Comparison of ENCODE assay signal across 1 cellular context in the genomic region with DNA sequence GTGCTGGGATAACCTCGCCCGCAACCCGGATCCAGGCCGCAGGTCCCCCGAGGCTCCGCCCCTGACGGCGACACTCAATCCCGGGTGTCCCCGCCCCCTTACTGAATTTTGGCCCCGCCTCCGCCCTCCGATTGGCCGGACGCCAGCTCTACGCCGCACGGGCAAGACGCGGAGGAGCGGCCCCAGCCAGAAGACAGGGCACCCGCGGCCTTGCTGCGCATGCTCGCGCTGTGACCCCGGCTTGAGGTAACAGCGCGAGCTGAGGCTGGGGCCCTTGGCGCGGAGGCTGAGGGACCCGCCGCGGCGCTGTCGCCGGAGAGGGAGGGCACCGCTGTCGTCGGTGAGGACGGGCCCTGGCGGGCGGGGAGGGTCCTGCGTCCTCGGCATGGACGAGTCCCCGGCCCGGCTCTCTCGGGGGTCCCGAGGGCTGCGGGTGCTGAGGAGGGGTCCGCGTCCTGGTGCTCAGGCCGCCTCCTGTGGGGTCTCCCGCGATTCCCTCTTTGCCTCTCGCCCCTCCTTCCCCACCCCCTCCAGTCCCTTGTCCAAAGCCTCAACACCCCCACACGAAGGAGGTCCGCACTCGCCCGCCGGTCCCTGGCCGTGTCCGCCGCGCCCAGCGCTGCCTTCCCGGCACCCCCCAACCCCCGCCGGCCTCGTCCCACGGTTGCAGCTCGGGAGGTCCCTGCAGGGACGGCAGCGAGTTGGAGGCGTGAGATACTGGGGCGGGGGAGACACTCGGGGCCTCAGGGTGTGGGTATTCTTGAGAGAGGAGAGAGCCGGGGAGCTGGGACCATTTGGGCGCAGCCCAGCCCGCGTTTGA.
A peak's percentile ranks its signal among the peaks of the same experiment; 100 is the strongest.
TF ChIP-seq lines count a peak whose summit lies in the region.

Gene FLYWCH2 (plus strand): TSS at position 189 of the 820 bp plus-strand sequence. CDS start 13,235 bp downstream, outside the sequence.

TF ChIP-seq in GM12878, 131 proteins besides CTCF, POLR2A, EP300 and RAD21 (continued from another document):
- TF ChIP-seq, protein P1, sequence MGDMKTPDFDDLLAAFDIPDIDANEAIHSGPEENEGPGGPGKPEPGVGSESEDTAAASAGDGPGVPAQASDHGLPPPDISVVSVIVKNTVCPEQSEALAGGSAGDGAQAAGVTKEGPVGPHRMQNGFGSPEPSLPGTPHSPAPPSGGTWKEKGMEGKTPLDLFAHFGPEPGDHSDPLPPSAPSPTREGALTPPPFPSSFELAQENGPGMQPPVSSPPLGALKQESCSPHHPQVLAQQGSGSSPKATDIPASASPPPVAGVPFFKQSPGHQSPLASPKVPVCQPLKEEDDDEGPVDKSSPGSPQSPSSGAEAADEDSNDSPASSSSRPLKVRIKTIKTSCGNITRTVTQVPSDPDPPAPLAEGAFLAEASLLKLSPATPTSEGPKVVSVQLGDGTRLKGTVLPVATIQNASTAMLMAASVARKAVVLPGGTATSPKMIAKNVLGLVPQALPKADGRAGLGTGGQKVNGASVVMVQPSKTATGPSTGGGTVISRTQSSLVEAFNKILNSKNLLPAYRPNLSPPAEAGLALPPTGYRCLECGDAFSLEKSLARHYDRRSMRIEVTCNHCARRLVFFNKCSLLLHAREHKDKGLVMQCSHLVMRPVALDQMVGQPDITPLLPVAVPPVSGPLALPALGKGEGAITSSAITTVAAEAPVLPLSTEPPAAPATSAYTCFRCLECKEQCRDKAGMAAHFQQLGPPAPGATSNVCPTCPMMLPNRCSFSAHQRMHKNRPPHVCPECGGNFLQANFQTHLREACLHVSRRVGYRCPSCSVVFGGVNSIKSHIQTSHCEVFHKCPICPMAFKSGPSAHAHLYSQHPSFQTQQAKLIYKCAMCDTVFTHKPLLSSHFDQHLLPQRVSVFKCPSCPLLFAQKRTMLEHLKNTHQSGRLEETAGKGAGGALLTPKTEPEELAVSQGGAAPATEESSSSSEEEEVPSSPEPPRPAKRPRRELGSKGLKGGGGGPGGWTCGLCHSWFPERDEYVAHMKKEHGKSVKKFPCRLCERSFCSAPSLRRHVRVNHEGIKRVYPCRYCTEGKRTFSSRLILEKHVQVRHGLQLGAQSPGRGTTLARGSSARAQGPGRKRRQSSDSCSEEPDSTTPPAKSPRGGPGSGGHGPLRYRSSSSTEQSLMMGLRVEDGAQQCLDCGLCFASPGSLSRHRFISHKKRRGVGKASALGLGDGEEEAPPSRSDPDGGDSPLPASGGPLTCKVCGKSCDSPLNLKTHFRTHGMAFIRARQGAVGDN (IDR thresholded peaks at IDR 0.05) = peak; percentile 75; the same call in 1 of the 2 replicates
- no peak for TF ChIP-seq PRDM15 (CRISPR knock-in tag; IDR thresholded peaks at IDR 0.05)
- no peak for TF ChIP-seq TARDBP (IDR thresholded peaks at IDR 0.05; ENCODE audit: borderline replicate concordance)
- TF ChIP-seq HDAC6 (IDR thresholded peaks at IDR 0.05; ENCODE audit: unreplicated experiment) = no peak
- TF ChIP-seq FOXM1 (IDR thresholded peaks at IDR 0.05; ENCODE audit: low read depth, low read length) = no peak
- TF ChIP-seq, protein P2, sequence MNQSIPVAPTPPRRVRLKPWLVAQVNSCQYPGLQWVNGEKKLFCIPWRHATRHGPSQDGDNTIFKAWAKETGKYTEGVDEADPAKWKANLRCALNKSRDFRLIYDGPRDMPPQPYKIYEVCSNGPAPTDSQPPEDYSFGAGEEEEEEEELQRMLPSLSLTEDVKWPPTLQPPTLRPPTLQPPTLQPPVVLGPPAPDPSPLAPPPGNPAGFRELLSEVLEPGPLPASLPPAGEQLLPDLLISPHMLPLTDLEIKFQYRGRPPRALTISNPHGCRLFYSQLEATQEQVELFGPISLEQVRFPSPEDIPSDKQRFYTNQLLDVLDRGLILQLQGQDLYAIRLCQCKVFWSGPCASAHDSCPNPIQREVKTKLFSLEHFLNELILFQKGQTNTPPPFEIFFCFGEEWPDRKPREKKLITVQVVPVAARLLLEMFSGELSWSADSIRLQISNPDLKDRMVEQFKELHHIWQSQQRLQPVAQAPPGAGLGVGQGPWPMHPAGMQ (IDR thresholded peaks at IDR 0.05; ENCODE audit: borderline replicate concordance) = no peak
- TF ChIP-seq CBX5 (IDR thresholded peaks at IDR 0.05; ENCODE audit: low read depth) = no peak
- 0 out of 2 replicates have a peak, but pooled peaks have one; percentile 16 for TF ChIP-seq PAX5 (IDR thresholded peaks at IDR 0.05; ENCODE audit: borderline replicate concordance, low read depth, low read length)
- TF ChIP-seq CHD4 (IDR thresholded peaks at IDR 0.05) = no peak
- no peak for TF ChIP-seq BMI1 (IDR thresholded peaks at IDR 0.05; ENCODE audit: borderline replicate concordance)
- TF ChIP-seq ZSCAN29 (IDR thresholded peaks at IDR 0.05) = no peak
- no peak for TF ChIP-seq MYC (IDR thresholded peaks at IDR 0.05; ENCODE audit: insufficient read depth, insufficient read length, insufficient replicate concordance, low read length, severe bottlenecking)
- peak; percentile 28; the same call in 1 of the 2 replicates for TF ChIP-seq LARP7 (IDR thresholded peaks at IDR 0.05)
- no peak for TF ChIP-seq CEBPB (IDR thresholded peaks at IDR 0.05; ENCODE audit: borderline replicate concordance in 1 of 2, low read depth in 2 of 2, low read length in 2 of 2)
- no peak for TF ChIP-seq EZH2 (IDR thresholded peaks at IDR 0.05; ENCODE audit: borderline replicate concordance, control insufficient read depth, low read depth, low read length)
- no peak for TF ChIP-seq ETV6 (conservative IDR thresholded peaks at IDR 0.05 in 1 of 2, IDR thresholded peaks at IDR 0.05 in 1 of 2; ENCODE audit: borderline replicate concordance in 1 of 2, low read depth in 1 of 2)
- TF ChIP-seq, protein P3, sequence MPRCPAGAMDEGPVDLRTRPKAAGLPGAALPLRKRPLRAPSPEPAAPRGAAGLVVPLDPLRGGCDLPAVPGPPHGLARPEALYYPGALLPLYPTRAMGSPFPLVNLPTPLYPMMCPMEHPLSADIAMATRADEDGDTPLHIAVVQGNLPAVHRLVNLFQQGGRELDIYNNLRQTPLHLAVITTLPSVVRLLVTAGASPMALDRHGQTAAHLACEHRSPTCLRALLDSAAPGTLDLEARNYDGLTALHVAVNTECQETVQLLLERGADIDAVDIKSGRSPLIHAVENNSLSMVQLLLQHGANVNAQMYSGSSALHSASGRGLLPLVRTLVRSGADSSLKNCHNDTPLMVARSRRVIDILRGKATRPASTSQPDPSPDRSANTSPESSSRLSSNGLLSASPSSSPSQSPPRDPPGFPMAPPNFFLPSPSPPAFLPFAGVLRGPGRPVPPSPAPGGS (IDR thresholded peaks at IDR 0.05; ENCODE audit: borderline replicate concordance, insufficient read depth, low read depth, low read length, poor library complexity, severe bottlenecking) = no peak
- no peak for TF ChIP-seq IRF4 (IDR thresholded peaks at IDR 0.05; ENCODE audit: low read depth, low read length)
- TF ChIP-seq ZNF274 (IDR thresholded peaks at IDR 0.05; ENCODE audit: insufficient read depth, insufficient read length) = no peak
- 0 out of 2 replicates have a peak, but pooled peaks have one; percentile 24 for TF ChIP-seq HDGF (IDR thresholded peaks at IDR 0.05)
- no peak for TF ChIP-seq KDM1A (IDR thresholded peaks at IDR 0.05; ENCODE audit: borderline replicate concordance)
- TF ChIP-seq POLR2AphosphoS2 (IDR thresholded peaks at IDR 0.05; ENCODE audit: low read depth, low read length) = peak; percentile 58; the same call in 1 of the 2 replicates
- TF ChIP-seq MLLT1 (IDR thresholded peaks at IDR 0.05) = no peak
- no peak; the same call in 1 of the 2 replicates for TF ChIP-seq RELB (IDR thresholded peaks at IDR 0.05; ENCODE audit: low read depth)
- TF ChIP-seq BRCA1 (IDR thresholded peaks at IDR 0.05; ENCODE audit: low read depth, low read length) = no peak
- TF ChIP-seq ZBED1 (IDR thresholded peaks at IDR 0.05; ENCODE audit: borderline replicate concordance) = no peak
- TF ChIP-seq STAT1 (conservative IDR thresholded peaks at IDR 0.05) = no peak
- TF ChIP-seq ZNF217 (IDR thresholded peaks at IDR 0.05) = no peak
- peak; percentile 65 to 93; a peak in 3 of 4 replicates for TF ChIP-seq BHLHE40 (IDR thresholded peaks at IDR 0.05; ENCODE audit: borderline replicate concordance in 1 of 2, low read depth in 2 of 2, low read length in 1 of 2)
